8 cellular contexts compared by ENCODE assay signal in genomic region chr22:24554316-24555159, GRCh38. TPM values are rescaled to one million over a fixed set of nuclear protein-coding genes. Genes with fewer than 3 reads are reported as not detected.
DNase-seq lines count a peak whose midpoint lies in the region; ATAC-seq and TF ChIP-seq lines count a peak whose summit lies in the region.

TSS of gene GUCD1 (minus strand) at chr22:24555138. CDS start at chr22:24554991, 147 bp downstream.

- H3K27me3 Mint-ChIP-seq in activated naive CD8-positive, alpha-beta T cell treated with anti-CD3 and anti-CD28 coated beads, Interleukin-2, amount 50 U/mL, for 24 hours, result no peaks in the 10 kb centered on the region

- H3K79me2 ChIP-seq in DND-41 (ENCODE audit: insufficient read depth, low read length), result peaks cover 92% of the 10 kb centered on the region
- peaks cover 78% of the 10 kb centered on the region for H3K79me2 ChIP-seq in PC-3 (ENCODE audit: low read length)

- no peaks in the 10 kb centered on the region for H3K9me3 Mint-ChIP-seq in activated naive CD8-positive, alpha-beta T cell treated with anti-CD3 and anti-CD28 coated beads, Interleukin-2, amount 50 U/mL, for 24 hours

- H3F3A ChIP-seq in PC-3 (ENCODE audit: low read length, unreplicated experiment), result no peaks in the 10 kb centered on the region

- H3K9ac ChIP-seq in DND-41 (ENCODE audit: low read depth, low read length) (peak within 1 kb of the TSS; percentile 98), PC-3 (ENCODE audit: low read length) (peak within 1 kb of the TSS; percentile 99)

- peaks cover 38% of the 10 kb centered on the region for H3K36me3 Mint-ChIP-seq in activated naive CD8-positive, alpha-beta T cell treated with anti-CD3 and anti-CD28 coated beads, Interleukin-2, amount 50 U/mL, for 24 hours (ENCODE audit: low read depth)

- H4K20me1 ChIP-seq in DND-41 (ENCODE audit: insufficient read depth, low read length), result peaks cover 71% of the 10 kb centered on the region
- H4K20me1 ChIP-seq in PC-3 (ENCODE audit: low read length), result peaks cover 11% of the 10 kb centered on the region; the same call in 1 of the 2 replicates

- DNase-seq in DND-41 (peak; percentile 50), PC-3 (peak; percentile 18), left ventricle myocardium inferior (peak; percentile 22), pulmonary artery endothelial cell (ENCODE audit: low read depth, low spot score) (no peak), NCI-H226 (no peak), SW480 (ENCODE audit: low spot score) (no peak)
- peak; percentile 39 for DNase-seq in activated naive CD8-positive, alpha-beta T cell treated with anti-CD3 and anti-CD28 coated beads, Interleukin-2, amount 50 U/mL, for 24 hours

- H3K4me1 Mint-ChIP-seq in activated naive CD8-positive, alpha-beta T cell treated with anti-CD3 and anti-CD28 coated beads, Interleukin-2, amount 50 U/mL, for 24 hours, result peaks cover 61% of the 10 kb centered on the region

- H3K27me3 ChIP-seq in DND-41 (ENCODE audit: insufficient read depth, low read length, poor library complexity), result no peaks in the 10 kb centered on the region
- no peaks in the 10 kb centered on the region for H3K27me3 ChIP-seq in PC-3 (ENCODE audit: low read length)
- no peaks in the 10 kb centered on the region for H3K27me3 ChIP-seq in left ventricle myocardium inferior (ENCODE audit: low read depth)

- H3K27ac ChIP-seq in DND-41 (ENCODE audit: low read length) (peak within 1 kb of the TSS; percentile 100), PC-3 (ENCODE audit: low read length) (peak within 1 kb of the TSS; percentile 85), left ventricle myocardium inferior (replicated peaks) (peak within 1 kb of the TSS; percentile 94)

- peak within 1 kb of the TSS; percentile 99 for H3K4me3 Mint-ChIP-seq in activated naive CD8-positive, alpha-beta T cell treated with anti-CD3 and anti-CD28 coated beads, Interleukin-2, amount 50 U/mL, for 24 hours

- no peaks in the 10 kb centered on the region for H3K9me2 ChIP-seq in PC-3 (replicated peaks; ENCODE audit: low read length)

- TF ChIP-seq CTCF in DND-41 (IDR thresholded peaks at IDR 0.05; ENCODE audit: borderline replicate concordance, extremely low read depth, low read length, poor library complexity, severe bottlenecking) (no peak), PC-3 (conservative IDR thresholded peaks at IDR 0.05; ENCODE audit: low read depth, low read length) (no peak), left ventricle myocardium inferior (IDR thresholded peaks at IDR 0.05; ENCODE audit: borderline replicate concordance) (no peak)

- no peak for ATAC-seq in DND-41 (ENCODE audit: insufficient read depth, low read depth)
- ATAC-seq in GM21737 (IDR thresholded peaks at IDR 0.05; ENCODE audit: unreplicated experiment), result peak; percentile 11
- peak; percentile 10 for ATAC-seq in PC-3
- ATAC-seq in activated naive CD8-positive, alpha-beta T cell treated with anti-CD3 and anti-CD28 coated beads, Interleukin-2, amount 50 U/mL, for 24 hours, result no peak

- H2AFZ ChIP-seq in DND-41 (ENCODE audit: low read depth, low read length), result peak within 1 kb of the TSS; percentile 78
- H2AFZ ChIP-seq in PC-3 (ENCODE audit: low read length), result peak within 1 kb of the TSS; percentile 98

- POLR2A ChIA-PET in PC-3 (lab: Charles Lee; ENCODE audit: unreplicated experiment), result interaction anchor here (0.6 kb wide), 1 partner anchor 29 kb away, joined by 4 read pairs; no protein-coding TSS in a partner anchor

- intact Hi-C loops in PC-3 (cut with micrococcal nuclease), result no loop called here
- intact Hi-C loops in left ventricle myocardium inferior (cut with micrococcal nuclease), result no loop called here

- H3K4me2 ChIP-seq in DND-41 (ENCODE audit: insufficient read depth, low read length) (peak within 1 kb of the TSS; percentile 94), PC-3 (ENCODE audit: low read length) (peak within 1 kb of the TSS; percentile 98)

- TSS peak; percentile 37 for BruUV-seq in PC-3 (replicated peaks; lab: Mats Ljungman, UMichigan)

- H3K27ac Mint-ChIP-seq in activated naive CD8-positive, alpha-beta T cell treated with anti-CD3 and anti-CD28 coated beads, Interleukin-2, amount 50 U/mL, for 24 hours, result peak within 1 kb of the TSS; percentile 99

- no peaks in the 10 kb centered on the region for H3K9me3 ChIP-seq in DND-41 (ENCODE audit: insufficient read depth, low read length, severe bottlenecking)
- no peaks in the 10 kb centered on the region for H3K9me3 ChIP-seq in PC-3 (ENCODE audit: low read length)
- H3K9me3 ChIP-seq in left ventricle myocardium inferior (replicated peaks), result no peaks in the 10 kb centered on the region

- H3K4me3 ChIP-seq in DND-41 (ENCODE audit: low read depth in 1 of 2, low read length in 2 of 2), result peak within 1 kb of the TSS; percentile 96 to 97
- peak within 1 kb of the TSS; percentile 88 for H3K4me3 ChIP-seq in PC-3 (ENCODE audit: low read length)
- peak within 1 kb of the TSS; percentile 97 for H3K4me3 ChIP-seq in left ventricle myocardium inferior

- H3K36me3 ChIP-seq in DND-41 (ENCODE audit: insufficient read depth, low read length), result peaks cover 60% of the 10 kb centered on the region
- peaks cover 23% of the 10 kb centered on the region for H3K36me3 ChIP-seq in PC-3 (ENCODE audit: low read depth, low read length)
- peaks cover 29% of the 10 kb centered on the region for H3K36me3 ChIP-seq in left ventricle myocardium inferior

- CTCF ChIA-PET in PC-3 (lab: Charles Lee), result no interaction called here

- H3K4me1 ChIP-seq in DND-41 (ENCODE audit: insufficient read depth, low read length) (peaks cover 54% of the 10 kb centered on the region), PC-3 (ENCODE audit: insufficient read depth, low read length) (peaks cover 17% of the 10 kb centered on the region), left ventricle myocardium inferior (peaks cover 89% of the 10 kb centered on the region)

RNA-seq across cellular contexts. Expression of gene GUCD1, which starts in this region (rescaled TPM):
- total RNA-seq in PC-3 (2014; rRNA removed), result 63.5 and 65.8 TPM in 2 replicates
- 203 TPM for total RNA-seq in left ventricle myocardium inferior
- 267 and 286 TPM in 2 replicates for total RNA-seq in pulmonary artery endothelial cell

Comparison
In these comparisons a context has a peak if more than half of its experiments do, and no peak if none do; other contexts are left out.
1. ATAC-seq: peak in GM21737 (single experiment) and PC-3 (single experiment); none in DND-41 (single experiment) and activated naive CD8-positive, alpha-beta T cell treated with anti-CD3 and anti-CD28 coated beads, Interleukin-2, amount 50 U/mL, for 24 hours (single experiment).
2. DNase-seq: peak in DND-41 (single experiment), PC-3 (single experiment), activated naive CD8-positive, alpha-beta T cell treated with anti-CD3 and anti-CD28 coated beads, Interleukin-2, amount 50 U/mL, for 24 hours (single experiment) and left ventricle myocardium inferior (single experiment); none in pulmonary artery endothelial cell (single experiment), NCI-H226 (single experiment) and SW480 (single experiment).
3. Peak in every context shown above with its lines, with median percentiles within 50 percentile points of each other: H3K27ac ChIP-seq and H3K4me3 ChIP-seq.